ENCODE assay signal across 1 cellular context in the genomic region with DNA sequence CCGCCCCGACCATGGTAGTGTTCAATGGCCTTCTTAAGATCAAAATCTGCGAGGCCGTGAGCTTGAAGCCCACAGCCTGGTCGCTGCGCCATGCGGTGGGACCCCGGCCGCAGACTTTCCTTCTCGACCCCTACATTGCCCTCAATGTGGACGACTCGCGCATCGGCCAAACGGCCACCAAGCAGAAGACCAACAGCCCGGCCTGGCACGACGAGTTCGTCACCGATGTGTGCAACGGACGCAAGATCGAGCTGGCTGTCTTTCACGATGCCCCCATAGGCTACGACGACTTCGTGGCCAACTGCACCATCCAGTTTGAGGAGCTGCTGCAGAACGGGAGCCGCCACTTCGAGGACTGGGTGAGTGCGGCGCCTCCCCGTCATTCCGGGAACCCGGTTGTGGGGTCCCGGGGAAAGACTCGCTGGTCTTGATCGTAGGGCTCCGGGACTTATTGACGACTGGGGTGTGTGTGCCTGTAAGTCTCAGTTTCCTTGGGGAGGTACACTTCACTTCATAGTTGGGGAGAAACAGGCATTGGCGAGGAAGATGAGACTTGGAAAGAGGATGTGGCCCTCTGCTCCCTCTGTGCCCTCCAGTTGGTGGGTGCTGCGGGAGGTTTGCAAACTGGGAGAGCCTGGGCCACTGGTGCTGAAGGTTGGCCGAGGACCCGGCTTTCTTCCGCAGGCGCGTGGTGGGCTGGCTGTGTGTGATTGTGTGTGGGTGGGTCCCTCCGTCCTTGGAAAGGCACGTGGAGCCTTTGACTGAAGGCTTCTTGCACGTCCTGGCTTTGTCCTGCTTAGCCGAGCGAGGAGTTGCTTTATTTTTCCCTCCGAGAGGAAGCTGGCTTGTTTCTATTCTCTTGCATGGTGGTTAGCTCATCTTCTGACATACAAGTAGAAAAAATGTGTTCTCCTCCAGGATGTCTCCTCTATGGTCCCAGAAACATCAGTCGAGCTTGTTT.
TF ChIP-seq lines count a peak whose summit lies in the region.

No MANE protein-coding gene starts in this region.

TF ChIP-seq in A549, 52 proteins besides CTCF, POLR2A, EP300 and RAD21 (continued from another document):
- TF ChIP-seq, protein P1, sequence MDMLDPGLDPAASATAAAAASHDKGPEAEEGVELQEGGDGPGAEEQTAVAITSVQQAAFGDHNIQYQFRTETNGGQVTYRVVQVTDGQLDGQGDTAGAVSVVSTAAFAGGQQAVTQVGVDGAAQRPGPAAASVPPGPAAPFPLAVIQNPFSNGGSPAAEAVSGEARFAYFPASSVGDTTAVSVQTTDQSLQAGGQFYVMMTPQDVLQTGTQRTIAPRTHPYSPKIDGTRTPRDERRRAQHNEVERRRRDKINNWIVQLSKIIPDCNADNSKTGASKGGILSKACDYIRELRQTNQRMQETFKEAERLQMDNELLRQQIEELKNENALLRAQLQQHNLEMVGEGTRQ (IDR thresholded peaks at IDR 0.05) = no peak
- 0 out of 2 replicates have a peak, but pooled peaks have one; percentile 18 for TF ChIP-seq E2F6 (IDR thresholded peaks at IDR 0.05; ENCODE audit: borderline replicate concordance, low read depth)
